In genomic region chr17:17889922-17890321, GRCh38 we compare ENCODE assay signal across 25 cellular contexts.
"Had no signal": no experiment of that assay in that cellular context is flagged by ENCODE, and none has a peak within 500 bp of the region (broad histone marks: within the 10 kb centered on the region; RNA-seq: fewer than 3 reads in every experiment).

No MANE protein-coding gene starts in this region.

- H3K4me1 ChIP-seq: colonic mucosa had no signal

- H3K36me3 ChIP-seq: colonic mucosa had no signal

- H3K4me3 ChIP-seq: colonic mucosa, heart left ventricle, mucosa of descending colon, psoas muscle, spleen, stomach had no signal

- H3K27ac Mint-ChIP-seq: endodermal cell had no signal

- H3K9me3 ChIP-seq: colonic mucosa, heart left ventricle, mucosa of descending colon, psoas muscle, spleen, stomach had no signal

- H3K9me3 Mint-ChIP-seq: endodermal cell; naive thymus-derived CD8-positive, alpha-beta T cell had no signal

- ATAC-seq: heart left ventricle; left lobe of liver; mucosa of descending colon; naive thymus-derived CD8-positive, alpha-beta T cell; psoas muscle; sciatic nerve had no signal

- H3K4me3 Mint-ChIP-seq: endodermal cell; naive thymus-derived CD8-positive, alpha-beta T cell had no signal

- DNase-seq: colonic mucosa; dermis blood vessel endothelial cell; effector CD4-positive, alpha-beta T cell; erythroblast; foreskin melanocyte; heart left ventricle; hypothalamus; islet precursor cell; mammary epithelial cell; mucosa of descending colon; naive thymus-derived CD8-positive, alpha-beta T cell; psoas muscle; retina; spleen; stimulated activated CD4-positive, alpha-beta T cell treated with anti-CD3 and anti-CD28 coated beads, Interleukin-15, amount 100 ng/mL, for 24 hours; stimulated activated CD4-positive, alpha-beta T cell treated with anti-CD3 and anti-CD28 coated beads, Interleukin-1b, Interleukin-23, amount 100 ng/mL, for 48 hours; stimulated activated CD4-positive, alpha-beta T cell treated with anti-CD3 and anti-CD28 coated beads, Interleukin-4, amount 100 ng/mL, for 24 hours; stimulated activated naive CD4-positive, alpha-beta T cell; stomach; substantia nigra; trophoblast cell had no signal

- H3K27ac ChIP-seq: colonic mucosa, heart left ventricle, parathyroid adenoma, psoas muscle, spleen, stomach had no signal

- H3K27me3 Mint-ChIP-seq: naive thymus-derived CD8-positive, alpha-beta T cell had no signal

- H2AFZ ChIP-seq: parathyroid adenoma had no signal

- H3K27me3 ChIP-seq: colonic mucosa, heart left ventricle, spleen, stomach had no signal
